ENCODE assay signal across 12 cellular contexts in genomic region chr2:18849841-18850578, GRCh38.
A peak's percentile ranks its signal among the peaks of the same experiment; 100 is the strongest.
DNase-seq lines count a peak whose midpoint lies in the region; ATAC-seq and TF ChIP-seq lines count a peak whose summit lies in the region.
"Had no signal": no experiment of that assay in that cellular context is flagged by ENCODE, and none has a peak within 500 bp of the region (broad histone marks: within the 10 kb centered on the region; RNA-seq: fewer than 3 reads in every experiment).

No MANE protein-coding gene starts in this region.

- peak; percentile 84 for ATAC-seq in GM19023 (IDR thresholded peaks at IDR 0.05; ENCODE audit: unreplicated experiment)
- ATAC-seq in GM21786 (IDR thresholded peaks at IDR 0.05; ENCODE audit: unreplicated experiment) = peak; percentile 77
- ATAC-seq in HG03139 (IDR thresholded peaks at IDR 0.05; ENCODE audit: unreplicated experiment) = peak; percentile 76
- ATAC-seq: mucosa of descending colon had no signal

- no peak for TF ChIP-seq POLR2A in erythroblast (IDR thresholded peaks at IDR 0.05; ENCODE audit: low read length)

- DNase-seq in kidney tubule cell (ENCODE audit: low spot score) (peak; percentile 64), SKM-1 treated with dmso at 0.1 percent for 144 hours (lab: John Stamatoyannopoulos, UW; ENCODE audit: unreplicated experiment) (no peak), erythroblast (lab: John Stamatoyannopoulos, UW) (no peak)
- DNase-seq in activated CD8-positive, alpha-beta memory T cell treated with anti-CD3 and anti-CD28 coated beads for 24 hours = no peak
- DNase-seq in activated effector memory CD4-positive, alpha-beta T cell treated with anti-CD3 and anti-CD28 coated beads, Interleukin-2, amount 50 U/mL, for 16 hours = no peak
- DNase-seq: HCEC 1CT; mucosa of descending colon; NCI-H2107; stimulated activated CD4-positive, alpha-beta T cell treated with anti-CD3 and anti-CD28 coated beads, Interleukin-1b, Interleukin-23, amount 100 ng/mL, for 48 hours had no signal
